Comparison of ENCODE assay signal across 16 cellular contexts in genomic region chr3:71487418-71487817, GRCh38.
DNase-seq lines count a peak whose midpoint lies in the region; ATAC-seq and TF ChIP-seq lines count a peak whose summit lies in the region.
"Had no signal": no experiment of that assay in that cellular context is flagged by ENCODE, and none has a peak within 500 bp of the region (broad histone marks: within the 10 kb centered on the region; RNA-seq: fewer than 3 reads in every experiment).

No MANE protein-coding gene starts in this region.

- H3K4me1 ChIP-seq in OCI-LY1 (ENCODE audit: insufficient read depth, low read length, severe bottlenecking) (peaks cover 49% of the 10 kb centered on the region), foreskin keratinocyte (no peaks in the 10 kb centered on the region)

- H3K9me2 ChIP-seq in OCI-LY1 (ENCODE audit: low read depth, low read length): no peaks in the 10 kb centered on the region

- DNase-seq in activated T-cell treated with anti-CD3 and anti-CD28 coated beads, Interleukin-2, amount 50 U/mL, for 72 hours: no peak
- no peak for DNase-seq in activated T-cell treated with anti-CD3 and anti-CD28 coated beads, Interleukin-2, amount 50 U/mL, for 1 hour
- no peak for DNase-seq in central memory CD8-positive, alpha-beta T cell (ENCODE audit: low spot score in 2 of 2)
- DNase-seq in stimulated activated naive CD8-positive, alpha-beta T cell treated with anti-CD3 and anti-CD28 coated beads, Interleukin-15, amount 100 ng/mL, for 72 hours: no peak
- DNase-seq in MV-4-11 (lab: John Stamatoyannopoulos, UW) (no peak), foreskin keratinocyte (no peak)
- DNase-seq: endodermal cell, GF-D8, HCEC 1CT, left lung, NCI-H2107, NCI-H774 had no signal

- peaks cover 61% of the 10 kb centered on the region for H3K79me2 ChIP-seq in OCI-LY1 (ENCODE audit: insufficient read depth, low read length)

- peaks cover 11 to 14% of the 10 kb centered on the region in 2 donors for H3K36me3 Mint-ChIP-seq in activated T-cell treated with anti-CD3 and anti-CD28 coated beads, Interleukin-2, amount 50 U/mL, for 72 hours (ENCODE audit: insufficient read depth in 2 of 2)
- peaks cover 8% of the 10 kb centered on the region for H3K36me3 Mint-ChIP-seq in central memory CD8-positive, alpha-beta T cell (ENCODE audit: insufficient read depth)

- peaks cover 7% of the 10 kb centered on the region for H3K9me3 ChIP-seq in OCI-LY1 (ENCODE audit: low read length)
- H3K9me3 ChIP-seq: left lung had no signal

- H3F3A ChIP-seq in OCI-LY1 (ENCODE audit: insufficient read depth, low read length): peaks cover 3% of the 10 kb centered on the region; the same call in 1 of the 2 replicates

- peak overlapping the region; percentile 80 for H3K27ac Mint-ChIP-seq in activated T-cell treated with anti-CD3 and anti-CD28 coated beads, Interleukin-2, amount 50 U/mL, for 72 hours
- peak overlapping the region; percentile 22 for H3K27ac Mint-ChIP-seq in central memory CD8-positive, alpha-beta T cell (ENCODE audit: low read depth)
- peak overlapping the region; percentile 97 to 98 for H3K27ac Mint-ChIP-seq in stimulated activated naive CD8-positive, alpha-beta T cell treated with anti-CD3 and anti-CD28 coated beads, Interleukin-15, amount 100 ng/mL, for 72 hours
- H3K27ac Mint-ChIP-seq: endodermal cell, progenitor cell of endocrine pancreas had no signal

- H3K27me3 Mint-ChIP-seq in activated T-cell treated with anti-CD3 and anti-CD28 coated beads, Interleukin-2, amount 50 U/mL, for 72 hours (ENCODE audit: low read depth): no peaks in the 10 kb centered on the region
- no peaks in the 10 kb centered on the region for H3K27me3 Mint-ChIP-seq in central memory CD8-positive, alpha-beta T cell
- H3K27me3 Mint-ChIP-seq in stimulated activated naive CD8-positive, alpha-beta T cell treated with anti-CD3 and anti-CD28 coated beads, Interleukin-15, amount 100 ng/mL, for 72 hours: no peaks in the 10 kb centered on the region
- H3K27me3 Mint-ChIP-seq: progenitor cell of endocrine pancreas had no signal

- ATAC-seq in activated T-cell treated with anti-CD3 and anti-CD28 coated beads, Interleukin-2, amount 50 U/mL, for 72 hours (replicated peaks in 1 of 2): peak; percentile 26 to 40
- no peak for ATAC-seq in central memory CD8-positive, alpha-beta T cell (replicated peaks; ENCODE audit: extremely low read depth, poor library complexity, severe bottlenecking)
- ATAC-seq in stimulated activated naive CD8-positive, alpha-beta T cell treated with anti-CD3 and anti-CD28 coated beads, Interleukin-15, amount 100 ng/mL, for 72 hours: peak; percentile 27
- no peak for ATAC-seq in GM18519 (IDR thresholded peaks at IDR 0.05; ENCODE audit: low FRiP score, unreplicated experiment)
- ATAC-seq in foreskin keratinocyte: no peak
- ATAC-seq: left lung had no signal

- H4K20me1 ChIP-seq in OCI-LY1 (ENCODE audit: insufficient read depth, low read length): no peaks in the 10 kb centered on the region

- peaks cover 49% of the 10 kb centered on the region for H3K36me3 ChIP-seq in OCI-LY1 (ENCODE audit: insufficient read depth, low read length)
- H3K36me3 ChIP-seq: cardiac muscle cell had no signal

- H3K4me3 ChIP-seq in OCI-LY1 (ENCODE audit: low read depth, low read length, poor library complexity, severe bottlenecking): peak overlapping the region; percentile 27
- H3K4me3 ChIP-seq: cardiac muscle cell, left lung had no signal

- peak overlapping the region; percentile 85 to 87 for H3K4me3 Mint-ChIP-seq in activated T-cell treated with anti-CD3 and anti-CD28 coated beads, Interleukin-2, amount 50 U/mL, for 72 hours
- H3K4me3 Mint-ChIP-seq in central memory CD8-positive, alpha-beta T cell: peak overlapping the region; percentile 58
- peak overlapping the region; percentile 73 to 82 for H3K4me3 Mint-ChIP-seq in stimulated activated naive CD8-positive, alpha-beta T cell treated with anti-CD3 and anti-CD28 coated beads, Interleukin-15, amount 100 ng/mL, for 72 hours
- H3K4me3 Mint-ChIP-seq: endodermal cell had no signal

- H3K9me3 Mint-ChIP-seq in activated T-cell treated with anti-CD3 and anti-CD28 coated beads, Interleukin-2, amount 50 U/mL, for 72 hours: peaks cover under 1 to 6% of the 10 kb centered on the region in 2 donors
- no peaks in the 10 kb centered on the region for H3K9me3 Mint-ChIP-seq in central memory CD8-positive, alpha-beta T cell
- peaks cover 7 to 11% of the 10 kb centered on the region in 2 donors for H3K9me3 Mint-ChIP-seq in stimulated activated naive CD8-positive, alpha-beta T cell treated with anti-CD3 and anti-CD28 coated beads, Interleukin-15, amount 100 ng/mL, for 72 hours

- H2AFZ ChIP-seq in OCI-LY1 (ENCODE audit: low read length): no peak overlapping the region

- H3K27ac ChIP-seq in OCI-LY1 (ENCODE audit: low read depth, low read length, poor library complexity, severe bottlenecking): peak overlapping the region; percentile 73
- no peak overlapping the region for H3K27ac ChIP-seq in foreskin keratinocyte
- H3K27ac ChIP-seq: cardiac muscle cell, left lung had no signal

- no peaks in the 10 kb centered on the region for H3K27me3 ChIP-seq in OCI-LY1 (ENCODE audit: insufficient read depth, low read length)
- no peaks in the 10 kb centered on the region for H3K27me3 ChIP-seq in foreskin keratinocyte
- H3K27me3 ChIP-seq: cardiac muscle cell, left lung had no signal

- TF ChIP-seq CTCF in OCI-LY1 (IDR thresholded peaks at IDR 0.05; ENCODE audit: low read length) (no peak), foreskin keratinocyte (conservative IDR thresholded peaks at IDR 0.05) (no peak)

- H3K9ac ChIP-seq in OCI-LY1 (ENCODE audit: low read length): peak overlapping the region; percentile 32; the same call in 1 of the 2 replicates

- peaks cover 94% of the 10 kb centered on the region for H3K4me1 Mint-ChIP-seq in activated T-cell treated with anti-CD3 and anti-CD28 coated beads, Interleukin-2, amount 50 U/mL, for 72 hours (ENCODE audit: low read depth)
- peaks cover 68% of the 10 kb centered on the region for H3K4me1 Mint-ChIP-seq in central memory CD8-positive, alpha-beta T cell
- H3K4me1 Mint-ChIP-seq in stimulated activated naive CD8-positive, alpha-beta T cell treated with anti-CD3 and anti-CD28 coated beads, Interleukin-15, amount 100 ng/mL, for 72 hours: peaks cover 88% of the 10 kb centered on the region

- peak overlapping the region; percentile 51 for H3K4me2 ChIP-seq in OCI-LY1 (ENCODE audit: low read length)

Comparison
In these comparisons a context has a peak if more than half of its experiments do, and no peak if none do; other contexts are left out.
1. ATAC-seq: peak in activated T-cell treated with anti-CD3 and anti-CD28 coated beads, Interleukin-2, amount 50 U/mL, for 72 hours (2 of 2) and stimulated activated naive CD8-positive, alpha-beta T cell treated with anti-CD3 and anti-CD28 coated beads, Interleukin-15, amount 100 ng/mL, for 72 hours (single experiment); none in central memory CD8-positive, alpha-beta T cell (single experiment), GM18519 (single experiment) and foreskin keratinocyte (single experiment).
2. H3K27ac Mint-ChIP-seq: peak in every context shown above with its lines; median percentile 98 in stimulated activated naive CD8-positive, alpha-beta T cell treated with anti-CD3 and anti-CD28 coated beads, Interleukin-15, amount 100 ng/mL, for 72 hours; 80 in activated T-cell treated with anti-CD3 and anti-CD28 coated beads, Interleukin-2, amount 50 U/mL, for 72 hours; 22 in central memory CD8-positive, alpha-beta T cell.
3. Peak in every context shown above with its lines, with median percentiles within 50 percentile points of each other: H3K4me3 Mint-ChIP-seq.